20 cellular contexts compared by ENCODE assay signal in genomic region chr15:83289160-83289559, GRCh38. TPM values are rescaled to one million over a fixed set of nuclear protein-coding genes. Genes with fewer than 3 reads are reported as not detected.
A peak's percentile ranks its signal among the peaks of the same experiment; 100 is the strongest.
DNase-seq lines count a peak whose midpoint lies in the region; ATAC-seq and TF ChIP-seq lines count a peak whose summit lies in the region.
"Had no signal": no experiment of that assay in that cellular context is flagged by ENCODE, and none has a peak within 500 bp of the region (broad histone marks: within the 10 kb centered on the region; RNA-seq: fewer than 3 reads in every experiment).

No MANE protein-coding gene starts in this region.

- H3K36me3 Mint-ChIP-seq in HFFc6 (ENCODE audit: low read depth): no peaks in the 10 kb centered on the region
- H3K36me3 Mint-ChIP-seq: activated CD4-positive, alpha-beta memory T cell treated with anti-CD3 and anti-CD28 coated beads for 36 hours; CD8-positive, alpha-beta T cell had no signal

- peaks cover 3% of the 10 kb centered on the region; the same call in 1 of the 2 replicates for H3K27me3 Mint-ChIP-seq in HFFc6 (ENCODE audit: insufficient read depth)

- intact Hi-C loops in Right ventricle myocardium superior (cut with DNase I): no loop called here

- H3K27ac Mint-ChIP-seq in HFFc6: peak overlapping the region; percentile 97
- H3K27ac Mint-ChIP-seq: activated B cell treated with CpG ODN at 0.5 μM for 24 hours; activated CD4-positive, alpha-beta memory T cell treated with anti-CD3 and anti-CD28 coated beads for 36 hours; CD8-positive, alpha-beta T cell; natural killer cell; stimulated activated naive CD8-positive, alpha-beta T cell treated with anti-CD3 and anti-CD28 coated beads, Interleukin-15, amount 100 ng/mL, for 72 hours had no signal

- H3K9me3 Mint-ChIP-seq in HFFc6: peaks cover 3% of the 10 kb centered on the region; the same call in 1 of the 2 replicates
- H3K9me3 Mint-ChIP-seq: activated B cell treated with CpG ODN at 0.5 μM for 24 hours; activated CD4-positive, alpha-beta memory T cell treated with anti-CD3 and anti-CD28 coated beads for 36 hours; CD8-positive, alpha-beta T cell; natural killer cell; stimulated activated naive CD8-positive, alpha-beta T cell treated with anti-CD3 and anti-CD28 coated beads, Interleukin-15, amount 100 ng/mL, for 72 hours had no signal

- no peak for TF ChIP-seq CTCF in HFFc6 (IDR thresholded peaks at IDR 0.05)

- DNase-seq in AG08396 (ENCODE audit: low spot score) (peak; percentile 26), HFFc6 (peak; percentile 48), amniotic epithelial cell (ENCODE audit: low read depth) (peak; percentile 68), iris pigment epithelial cell (ENCODE audit: low read depth) (peak; percentile 27), Right ventricle myocardium superior (no peak), iPS-NIHi7 (ENCODE audit: extremely low spot score) (no peak), AML-193 (lab: John Stamatoyannopoulos, UW) (no peak)
- DNase-seq: activated B cell treated with CpG ODN at 0.5 μM for 24 hours; activated CD4-positive, alpha-beta memory T cell treated with anti-CD3 and anti-CD28 coated beads for 36 hours; activated naive CD4-positive, alpha-beta T cell; CD8-positive, alpha-beta T cell; DMS53; natural killer cell; NCI-H748 treated with DMSO at 0.1 percent for 48 hours; SK-N-SH; stimulated activated CD4-positive, alpha-beta T cell treated with anti-CD3 and anti-CD28 coated beads, Interleukin-1b, Interleukin-23, amount 100 ng/mL, for 48 hours; stimulated activated naive CD8-positive, alpha-beta T cell treated with anti-CD3 and anti-CD28 coated beads, Interleukin-15, amount 100 ng/mL, for 72 hours had no signal

- H3K4me3 Mint-ChIP-seq in HFFc6: peak overlapping the region; percentile 60
- H3K4me3 Mint-ChIP-seq: activated B cell treated with CpG ODN at 0.5 μM for 24 hours; activated CD4-positive, alpha-beta memory T cell treated with anti-CD3 and anti-CD28 coated beads for 36 hours; CD8-positive, alpha-beta T cell; natural killer cell; stimulated activated naive CD8-positive, alpha-beta T cell treated with anti-CD3 and anti-CD28 coated beads, Interleukin-15, amount 100 ng/mL, for 72 hours had no signal

- H3K4me1 Mint-ChIP-seq in HFFc6 (ENCODE audit: low read depth): peaks cover 80% of the 10 kb centered on the region
- H3K4me1 Mint-ChIP-seq: activated B cell treated with CpG ODN at 0.5 μM for 24 hours; natural killer cell; stimulated activated naive CD8-positive, alpha-beta T cell treated with anti-CD3 and anti-CD28 coated beads, Interleukin-15, amount 100 ng/mL, for 72 hours had no signal

- ATAC-seq in HG03139 (IDR thresholded peaks at IDR 0.05; ENCODE audit: unreplicated experiment) (no peak), Right ventricle myocardium superior (ENCODE audit: poor library complexity) (no peak)
- ATAC-seq: CD8-positive, alpha-beta T cell; natural killer cell; stimulated activated naive CD8-positive, alpha-beta T cell treated with anti-CD3 and anti-CD28 coated beads, Interleukin-15, amount 100 ng/mL, for 72 hours had no signal

RNA-seq across cellular contexts. Expression of gene BNC1, which starts 4.7 kb away (rescaled TPM):
- total RNA-seq in HFFc6 (2021; fragmentation: NEBNext Ultra II Directional; extraction: Animal tissue kit (Norgen Biotek cat#: 25700)): 10 to 100 TPM in 5 of 6 experiments, 1 to 10 TPM in 1; 8.8 to 17.5 (median 14.0) TPM
- 0.16 TPM for total RNA-seq in Right ventricle myocardium superior
- total RNA-seq: activated B cell treated with CpG ODN at 0.5 μM for 24 hours; activated CD4-positive, alpha-beta memory T cell treated with anti-CD3 and anti-CD28 coated beads for 36 hours; ascending aorta; CD8-positive, alpha-beta T cell; natural killer cell; OCI-LY7 had no signal

Comparison
In these comparisons a context has a peak if more than half of its experiments do, and no peak if none do; other contexts are left out.
1. DNase-seq: peak in AG08396 (single experiment), HFFc6 (single experiment), amniotic epithelial cell (single experiment) and iris pigment epithelial cell (single experiment); none in Right ventricle myocardium superior (single experiment), iPS-NIHi7 (single experiment) and AML-193 (0 of 2).